ENCODE assay signal across 8 cellular contexts in genomic region chr1:43653339-43653738, GRCh38. TPM values are rescaled to one million over a fixed set of nuclear protein-coding genes. Genes with fewer than 3 reads are reported as not detected.
A peak's percentile ranks its signal among the peaks of the same experiment; 100 is the strongest.
DNase-seq lines count a peak whose midpoint lies in the region; ATAC-seq, FAIRE-seq and TF ChIP-seq lines count a peak whose summit lies in the region.

No MANE protein-coding gene starts in this region.

- no peak overlapping the region; the same call in 1 of the 2 replicates for H3K27ac ChIP-seq in KMS-11

- in situ Hi-C loops in astrocyte of the cerebellum (cut with HindIII; ENCODE audit: low sequenced_read_pairs), result no loop called here

- peak; percentile 15 for DNase-seq in astrocyte of the cerebellum (ENCODE audit: low read depth)
- DNase-seq in mesothelial cell of epicardium (ENCODE audit: low spot score in 2 of 2, unreplicated experiment in 2 of 2), result no peak
- no peak for DNase-seq in NCI-H1436 (lab: John Stamatoyannopoulos, UW)
- DNase-seq in activated effector memory CD4-positive, alpha-beta T cell treated with Interleukin-2 at 50 U/mL for 16 hours, result no peak

- 0 out of 2 replicates have a peak, but pooled peaks have one; percentile 38 for TF ChIP-seq CTCF in KMS-11 (conservative IDR thresholded peaks at IDR 0.05; ENCODE audit: low read depth, low read length)
- TF ChIP-seq CTCF in astrocyte of the cerebellum (IDR thresholded peaks at IDR 0.05; ENCODE audit: low read depth, low read length, missing control alignments), result peak; percentile 53
- no peak for TF ChIP-seq CTCF in mesothelial cell of epicardium (IDR thresholded peaks at IDR 0.05; ENCODE audit: unreplicated experiment)

- peaks cover 35% of the 10 kb centered on the region for H3K79me2 ChIP-seq in KMS-11 (ENCODE audit: insufficient read depth, low read depth)

- H3K4me3 ChIP-seq in KMS-11 (IDR thresholded peaks at IDR 0.05; ENCODE audit: insufficient read depth, low read depth, low read length), result no peak overlapping the region
- H3K4me3 ChIP-seq in astrocyte of the cerebellum (ENCODE audit: low read depth, low read length), result no peak overlapping the region

- H3K4me2 ChIP-seq in KMS-11, result no peak overlapping the region

- H3K9me3 Mint-ChIP-seq in mesothelial cell of epicardium, result no peaks in the 10 kb centered on the region

- H3K36me3 Mint-ChIP-seq in mesothelial cell of epicardium, result peaks cover 19% of the 10 kb centered on the region

- ATAC-seq in GM21825 (IDR thresholded peaks at IDR 0.05; ENCODE audit: unreplicated experiment) (no peak), GM19351 (IDR thresholded peaks at IDR 0.05; ENCODE audit: unreplicated experiment) (no peak)

- peak; percentile 27 for FAIRE-seq in G401.6 (lab: Jason Lieb, UNC)

- H3K27ac Mint-ChIP-seq in mesothelial cell of epicardium, result peak overlapping the region; percentile 18

- H2AFZ ChIP-seq in KMS-11 (ENCODE audit: low read depth), result no peak overlapping the region

- H3K9ac ChIP-seq in KMS-11, result no peak overlapping the region

- H3K27me3 ChIP-seq in KMS-11 (ENCODE audit: insufficient read depth, low read depth), result no peaks in the 10 kb centered on the region

- H3K36me3 ChIP-seq in KMS-11 (ENCODE audit: insufficient read depth), result no peaks in the 10 kb centered on the region

- H3K27me3 Mint-ChIP-seq in mesothelial cell of epicardium (ENCODE audit: low read depth), result no peaks in the 10 kb centered on the region

- H4K20me1 ChIP-seq in KMS-11 (ENCODE audit: insufficient read depth), result no peaks in the 10 kb centered on the region

- H3K4me1 Mint-ChIP-seq in mesothelial cell of epicardium, result peaks cover 33% of the 10 kb centered on the region

- peaks cover 32% of the 10 kb centered on the region for H3K4me1 ChIP-seq in KMS-11 (ENCODE audit: low read depth, poor library complexity, severe bottlenecking)

- no peak overlapping the region for H3K4me3 Mint-ChIP-seq in mesothelial cell of epicardium

RNA-seq across cellular contexts. Expression of gene KDM4A, which starts 3.4 kb away (rescaled TPM):
- total RNA-seq in mesothelial cell of epicardium, result 82.6 to 93.2 TPM (median 83.0 TPM) in 3 replicates

RNA-seq across cellular contexts. Expression of gene ST3GAL3, which starts 54.0 kb away (rescaled TPM):
- 27.9 to 31.0 TPM (median 29.0 TPM) in 3 replicates for total RNA-seq in mesothelial cell of epicardium
